8 cellular contexts compared by ENCODE assay signal in the genomic region with DNA sequence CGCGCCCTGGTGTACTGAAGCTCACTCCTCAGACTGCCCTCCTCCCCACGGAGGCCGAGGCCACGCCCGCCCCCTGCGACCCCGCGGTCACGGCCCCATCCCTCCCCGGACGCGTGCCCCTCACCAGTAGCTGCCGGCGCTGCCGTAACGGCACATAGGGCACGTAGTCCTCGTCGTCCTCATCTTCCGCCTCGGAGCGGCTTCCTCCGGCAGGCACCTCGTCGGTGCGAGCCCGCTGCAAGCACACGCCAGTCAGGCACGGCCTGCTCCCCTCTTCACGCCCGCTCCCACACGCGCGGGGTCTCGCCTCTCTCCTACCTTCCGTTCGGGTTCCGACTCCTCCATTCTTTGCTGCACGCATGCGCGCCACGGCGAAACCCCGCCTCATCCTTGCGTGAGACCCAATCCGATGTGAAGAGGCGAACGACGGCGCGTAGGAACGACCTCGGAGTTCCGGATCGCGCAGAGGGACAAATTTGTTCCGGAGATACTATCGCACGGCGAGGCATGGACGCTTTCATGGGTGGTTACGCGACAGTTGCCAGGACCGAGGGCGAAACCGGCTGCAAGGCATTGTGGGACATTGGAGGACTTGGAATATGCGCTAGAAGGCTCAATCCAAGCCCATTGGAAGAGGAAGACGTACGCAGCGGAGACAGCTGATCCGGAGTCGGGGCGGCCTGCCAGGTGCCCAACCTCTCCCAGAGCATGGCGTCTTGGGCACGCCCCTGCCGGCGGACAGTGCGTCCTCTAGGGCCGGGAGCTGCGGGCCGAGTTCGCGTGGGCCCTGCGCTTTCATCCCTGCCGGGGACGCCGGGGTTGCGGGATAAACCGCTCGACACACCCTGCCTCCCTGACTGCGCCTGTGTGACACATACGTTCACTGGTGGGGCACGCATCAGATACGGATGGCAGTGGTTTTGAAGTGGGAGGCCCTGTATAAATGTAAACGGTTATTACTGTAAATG. TPM values are rescaled to one million over a fixed set of nuclear protein-coding genes. Genes with fewer than 3 reads are reported as not detected.
DNase-seq lines count a peak whose midpoint lies in the region; ATAC-seq and TF ChIP-seq lines count a peak whose summit lies in the region.

A gene (minus strand): TSS at position 361 of the 968 bp plus-strand sequence. CDS start 16 bp downstream, at position 345.

- DNase-seq in DMS53 (lab: John Stamatoyannopoulos, UW), result peak; percentile 100
- DNase-seq in activated T-cell treated with anti-CD3 and anti-CD28 coated beads, Interleukin-2, amount 50 U/mL, for 24 hours, result peak; percentile 96
- DNase-seq in epithelial cell of proximal tubule (ENCODE audit: low read depth), result peak; percentile 95
- DNase-seq in mucosa of gallbladder (ENCODE audit: low spot score), result peak; percentile 98
- DNase-seq in stimulated activated CD8-positive, alpha-beta memory T cell treated with anti-CD3 and anti-CD28 coated beads, Interleukin-4, amount 100 ng/mL, for 4 hours (ENCODE audit: low read depth in 2 of 2, low spot score in 1 of 2), result peak; percentile 90 to 91

- TF ChIP-seq CTCF in epithelial cell of proximal tubule (conservative IDR thresholded peaks at IDR 0.05; ENCODE audit: low read depth, low read length), result peak; percentile 5

- H3K27ac Mint-ChIP-seq in activated T-cell treated with anti-CD3 and anti-CD28 coated beads, Interleukin-2, amount 50 U/mL, for 24 hours, result peak within 1 kb of the TSS; percentile 95

- peaks cover 52% of the 10 kb centered on the region for H3K4me1 Mint-ChIP-seq in activated T-cell treated with anti-CD3 and anti-CD28 coated beads, Interleukin-2, amount 50 U/mL, for 24 hours (ENCODE audit: low read depth)

- H3K36me3 Mint-ChIP-seq in activated T-cell treated with anti-CD3 and anti-CD28 coated beads, Interleukin-2, amount 50 U/mL, for 24 hours (ENCODE audit: low read depth), result peaks cover 87% of the 10 kb centered on the region

- TF ChIP-seq EP300 in Ishikawa (IDR thresholded peaks at IDR 0.05; ENCODE audit: borderline replicate concordance), result peak; percentile 21; the same call in 1 of the 2 replicates

- TF ChIP-seq RAD21 in Ishikawa (IDR thresholded peaks at IDR 0.05; ENCODE audit: low read depth), result no peak

- H3K27me3 Mint-ChIP-seq in activated T-cell treated with anti-CD3 and anti-CD28 coated beads, Interleukin-2, amount 50 U/mL, for 24 hours, result no peaks in the 10 kb centered on the region

- peak within 1 kb of the TSS; percentile 98 for H3K4me3 ChIP-seq in epithelial cell of proximal tubule (ENCODE audit: low read depth, low read length)

- peak; percentile 84 for ATAC-seq in GM21576 (IDR thresholded peaks at IDR 0.05; ENCODE audit: unreplicated experiment)

- H3K4me3 Mint-ChIP-seq in activated T-cell treated with anti-CD3 and anti-CD28 coated beads, Interleukin-2, amount 50 U/mL, for 24 hours, result peak within 1 kb of the TSS; percentile 91

- H3K9me3 Mint-ChIP-seq in activated T-cell treated with anti-CD3 and anti-CD28 coated beads, Interleukin-2, amount 50 U/mL, for 24 hours, result no peaks in the 10 kb centered on the region

TF ChIP-seq in Ishikawa, 13 proteins besides CTCF, POLR2A, EP300 and RAD21 (continues in another document):
- peak; percentile 85 for TF ChIP-seq YY1 (IDR thresholded peaks at IDR 0.05; ENCODE audit: low read depth)
- peak; percentile 87; the same call in 1 of the 2 replicates for TF ChIP-seq TAF1 (IDR thresholded peaks at IDR 0.05; ENCODE audit: low read depth)
- TF ChIP-seq, protein P1, sequence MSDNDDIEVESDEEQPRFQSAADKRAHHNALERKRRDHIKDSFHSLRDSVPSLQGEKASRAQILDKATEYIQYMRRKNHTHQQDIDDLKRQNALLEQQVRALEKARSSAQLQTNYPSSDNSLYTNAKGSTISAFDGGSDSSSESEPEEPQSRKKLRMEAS (IDR thresholded peaks at IDR 0.05), result peak; percentile 88
- no peak; the same call in 1 of the 2 replicates for TF ChIP-seq TEAD4 (IDR thresholded peaks at IDR 0.05)
- TF ChIP-seq TCF12 (IDR thresholded peaks at IDR 0.05; ENCODE audit: low read depth), result peak; percentile 64; the same call in 1 of the 2 replicates
- TF ChIP-seq, protein P2, sequence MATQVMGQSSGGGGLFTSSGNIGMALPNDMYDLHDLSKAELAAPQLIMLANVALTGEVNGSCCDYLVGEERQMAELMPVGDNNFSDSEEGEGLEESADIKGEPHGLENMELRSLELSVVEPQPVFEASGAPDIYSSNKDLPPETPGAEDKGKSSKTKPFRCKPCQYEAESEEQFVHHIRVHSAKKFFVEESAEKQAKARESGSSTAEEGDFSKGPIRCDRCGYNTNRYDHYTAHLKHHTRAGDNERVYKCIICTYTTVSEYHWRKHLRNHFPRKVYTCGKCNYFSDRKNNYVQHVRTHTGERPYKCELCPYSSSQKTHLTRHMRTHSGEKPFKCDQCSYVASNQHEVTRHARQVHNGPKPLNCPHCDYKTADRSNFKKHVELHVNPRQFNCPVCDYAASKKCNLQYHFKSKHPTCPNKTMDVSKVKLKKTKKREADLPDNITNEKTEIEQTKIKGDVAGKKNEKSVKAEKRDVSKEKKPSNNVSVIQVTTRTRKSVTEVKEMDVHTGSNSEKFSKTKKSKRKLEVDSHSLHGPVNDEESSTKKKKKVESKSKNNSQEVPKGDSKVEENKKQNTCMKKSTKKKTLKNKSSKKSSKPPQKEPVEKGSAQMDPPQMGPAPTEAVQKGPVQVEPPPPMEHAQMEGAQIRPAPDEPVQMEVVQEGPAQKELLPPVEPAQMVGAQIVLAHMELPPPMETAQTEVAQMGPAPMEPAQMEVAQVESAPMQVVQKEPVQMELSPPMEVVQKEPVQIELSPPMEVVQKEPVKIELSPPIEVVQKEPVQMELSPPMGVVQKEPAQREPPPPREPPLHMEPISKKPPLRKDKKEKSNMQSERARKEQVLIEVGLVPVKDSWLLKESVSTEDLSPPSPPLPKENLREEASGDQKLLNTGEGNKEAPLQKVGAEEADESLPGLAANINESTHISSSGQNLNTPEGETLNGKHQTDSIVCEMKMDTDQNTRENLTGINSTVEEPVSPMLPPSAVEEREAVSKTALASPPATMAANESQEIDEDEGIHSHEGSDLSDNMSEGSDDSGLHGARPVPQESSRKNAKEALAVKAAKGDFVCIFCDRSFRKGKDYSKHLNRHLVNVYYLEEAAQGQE (IDR thresholded peaks at IDR 0.05; ENCODE audit: low read depth), result no peak
- TF ChIP-seq, protein P3, sequence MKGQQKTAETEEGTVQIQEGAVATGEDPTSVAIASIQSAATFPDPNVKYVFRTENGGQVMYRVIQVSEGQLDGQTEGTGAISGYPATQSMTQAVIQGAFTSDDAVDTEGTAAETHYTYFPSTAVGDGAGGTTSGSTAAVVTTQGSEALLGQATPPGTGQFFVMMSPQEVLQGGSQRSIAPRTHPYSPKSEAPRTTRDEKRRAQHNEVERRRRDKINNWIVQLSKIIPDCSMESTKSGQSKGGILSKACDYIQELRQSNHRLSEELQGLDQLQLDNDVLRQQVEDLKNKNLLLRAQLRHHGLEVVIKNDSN (IDR thresholded peaks at IDR 0.05), result 0 out of 2 replicates have a peak, but pooled peaks have one; percentile 48
- TF ChIP-seq EGR1 (IDR thresholded peaks at IDR 0.05), result no peak
- TF ChIP-seq CREB1 (IDR thresholded peaks at IDR 0.05; ENCODE audit: low read depth), result peak; percentile 74

TF ChIP-seq in PFSK-1, 5 proteins besides CTCF, POLR2A, EP300 and RAD21:
- TF ChIP-seq TAF1 (IDR thresholded peaks at IDR 0.05; ENCODE audit: borderline replicate concordance, insufficient read depth, low read length) (peak; percentile 82; the same call in 1 of the 2 replicates), POLR2AphosphoS5 (IDR thresholded peaks at IDR 0.05; ENCODE audit: low read depth, low read length) (peak; percentile 68; the same call in 1 of the 2 replicates), SIN3A (IDR thresholded peaks at IDR 0.05; ENCODE audit: borderline replicate concordance, insufficient read depth, low read length) (peak; percentile 94), FOXP2 (optimal IDR thresholded peaks at IDR 0.05; ENCODE audit: borderline replicate concordance, extremely low read depth, extremely low read length, insufficient read depth) (no peak)
- TF ChIP-seq, protein P2 (IDR thresholded peaks at IDR 0.05; ENCODE audit: insufficient read depth in 1 of 2, low read depth in 2 of 2, low read length in 2 of 2), result peak; percentile 30 to 40; a peak in 1 of 4 replicates

RNA-seq across cellular contexts. Expression of the gene that starts here (rescaled TPM):
- polyA plus RNA-seq in PFSK-1 (2012; ENCODE audit: insufficient read length, low read depth), result 416 TPM
- total RNA-seq in epithelial cell of proximal tubule (162 and 174 TPM in 2 replicates), mucosa of gallbladder (84.8 TPM)

Comparison
In these comparisons a context has a peak if more than half of its experiments do, and no peak if none do; other contexts are left out.
1. Peak in every context shown above with its lines: DNase-seq, ATAC-seq and H3K4me3 ChIP-seq.